21 cellular contexts compared by ENCODE assay signal in genomic region chr20:6388666-6389197, GRCh38.
DNase-seq lines count a peak whose midpoint lies in the region; ATAC-seq, FAIRE-seq and TF ChIP-seq lines count a peak whose summit lies in the region.
"Had no signal": no experiment of that assay in that cellular context is flagged by ENCODE, and none has a peak within 500 bp of the region (broad histone marks: within the 10 kb centered on the region; RNA-seq: fewer than 3 reads in every experiment).

No MANE protein-coding gene starts in this region.

- no peaks in the 10 kb centered on the region for H3K9me3 ChIP-seq in HepG2 (ENCODE audit: low read length)
- no peaks in the 10 kb centered on the region for H3K9me3 ChIP-seq in right lobe of liver
- H3K9me3 ChIP-seq: MG63 had no signal

- TF ChIP-seq EP300 in HepG2 (IDR thresholded peaks at IDR 0.05; ENCODE audit: low read depth in 2 of 2, low read length in 2 of 2), result no peak
- no peak for TF ChIP-seq EP300 in HepG2 (CRISPR knock-in tag; IDR thresholded peaks at IDR 0.05; ENCODE audit: borderline replicate concordance)

- in situ Hi-C loops in HepG2 (cut with HindIII; ENCODE audit: extremely low pct_ligation_motif_present, low pct_unique_long_range_greater_than_20kb), result no loop called here

- H3K27me3 ChIP-seq in HepG2 (ENCODE audit: control insufficient read depth in 1 of 2, insufficient read depth in 2 of 2, low read length in 2 of 2), result no peaks in the 10 kb centered on the region
- H3K27me3 ChIP-seq in right lobe of liver, result no peaks in the 10 kb centered on the region
- H3K27me3 ChIP-seq: MG63 had no signal

- no peaks in the 10 kb centered on the region for H4K20me1 ChIP-seq in HepG2 (ENCODE audit: insufficient read depth, low read length)

- H3K27ac ChIP-seq in HepG2 (ENCODE audit: extremely low read length, insufficient read depth, low read length), result no peak overlapping the region
- no peak overlapping the region for H3K27ac ChIP-seq in right lobe of liver
- H3K27ac ChIP-seq: HL-60, KMS-11, PC-9 had no signal

- H3K4me3 ChIP-seq in HepG2 (replicated peaks in 1 of 3; ENCODE audit: insufficient read depth in 1 of 3, low read depth in 2 of 3, low read length in 3 of 3) (no peak overlapping the region), right lobe of liver (no peak overlapping the region)
- H3K4me3 ChIP-seq: MG63, PC-9 had no signal

- no peak overlapping the region for H2AFZ ChIP-seq in HepG2 (ENCODE audit: low read length)
- H2AFZ ChIP-seq: PC-9 had no signal

- no peak for ATAC-seq in HepG2
- no peak for ATAC-seq in right lobe of liver
- no peak for ATAC-seq in GM18873 (IDR thresholded peaks at IDR 0.05; ENCODE audit: low FRiP score, unreplicated experiment)

- CTCF ChIA-PET in HepG2 (lab: Yijun Ruan, JAX; ENCODE audit: low intra/inter-chr PET ratio, low total read pairs), result no interaction called here

- intact Hi-C loops in HepG2 (cut with micrococcal nuclease; ENCODE audit: unreplicated experiment) (no loop called here), right lobe of liver (cut with DNase I) (no loop called here)

- BruUV-seq in HepG2 (replicated peaks; lab: Mats Ljungman, UMichigan), result no TSS peak

- H3K36me3 ChIP-seq in HepG2 (replicated peaks in 1 of 2; ENCODE audit: control insufficient read depth in 1 of 2, insufficient read depth in 2 of 2, low read length in 2 of 2) (no peaks in the 10 kb centered on the region), right lobe of liver (no peaks in the 10 kb centered on the region)
- H3K36me3 ChIP-seq: MG63 had no signal

- no peak overlapping the region for H3K9ac ChIP-seq in HepG2 (ENCODE audit: insufficient read depth, low read depth, low read length)
- H3K9ac ChIP-seq: KMS-11 had no signal

- FAIRE-seq in HepG2 (lab: Jason Lieb, UNC) (no peak), HTR-8/SVneo (lab: Jason Lieb, UNC) (no peak)
- FAIRE-seq: GM12892 had no signal

- WGBS in HepG2 (ENCODE audit: low lambda C conversion rate), result 3% methylated on average over 4 of the region's 4 CpGs
- WGBS in right lobe of liver (ENCODE audit: insufficient coverage, low coverage, low lambda C conversion rate, missing lambda C conversion rate), result 37% methylated on average over 4 of the region's 4 CpGs

- no peak for DNase-seq in HepG2 (ENCODE audit: low spot score)
- DNase-seq in right lobe of liver, result no peak
- peak; percentile 63 for DNase-seq in RPMI7951 (ENCODE audit: low read depth)
- DNase-seq in fibroblast of gingiva (ENCODE audit: low read depth), result peak; percentile 5
- DNase-seq in activated effector memory CD4-positive, alpha-beta T cell treated with anti-CD3 and anti-CD28 coated beads, Interleukin-2, amount 50 U/mL, for 16 hours, result no peak
- no peak for DNase-seq in activated CD8-positive, alpha-beta memory T cell treated with anti-CD3 and anti-CD28 coated beads, Interleukin-2, amount 50 U/mL, for 4 hours
- no peak for DNase-seq in HTR-8/SVneo (ENCODE audit: insufficient read length, low spot score)
- DNase-seq: AML-193, Calu3, DMS79 treated with DMSO at 0.1 percent for 48 hours, GDM1, GOT3, MG63, NCI-H1092 treated with DMSO at 0.1 percent for 48 hours, NCI-H2171 treated with DMSO at 0.1 percent for 48 hours, NCI-H524 treated with DMSO at 0.1 percent for 48 hours, PC-9 had no signal

- POLR2A ChIA-PET in HepG2 (lab: Yijun Ruan, JAX), result no interaction called here

- H3K4me1 ChIP-seq in HepG2 (ENCODE audit: insufficient read depth, low read length), result no peaks in the 10 kb centered on the region
- no peaks in the 10 kb centered on the region for H3K4me1 ChIP-seq in right lobe of liver

- H3K4me2 ChIP-seq in HepG2 (ENCODE audit: low read depth, low read length), result no peak overlapping the region
- H3K4me2 ChIP-seq: KMS-11, PC-9 had no signal

- TF ChIP-seq CTCF in HepG2 (CRISPR knock-in tag; IDR thresholded peaks at IDR 0.05) (no peak), right lobe of liver (IDR thresholded peaks at IDR 0.05) (no peak)

- no peak for TF ChIP-seq POLR2A in HepG2 (IDR thresholded peaks at IDR 0.05; ENCODE audit: insufficient read depth in 1 of 2, low read depth in 2 of 2, low read length in 2 of 2)
- TF ChIP-seq POLR2A in right lobe of liver (IDR thresholded peaks at IDR 0.05), result no peak

- TF ChIP-seq RAD21 in HepG2 (CRISPR knock-in tag; IDR thresholded peaks at IDR 0.05), result no peak

- H3K79me2 ChIP-seq in HepG2 (ENCODE audit: insufficient read depth, low read length), result no peaks in the 10 kb centered on the region

TF ChIP-seq in HepG2, 621 proteins besides CTCF, POLR2A, EP300 and RAD21:
- TF ChIP-seq NFE2 (CRISPR knock-in tag; IDR thresholded peaks at IDR 0.05) (no peak), MAFF (IDR thresholded peaks at IDR 0.05; ENCODE audit: low read depth, low read length) (peak; percentile 88), MAFK (conservative IDR thresholded peaks at IDR 0.05 in 1 of 2, IDR thresholded peaks at IDR 0.05 in 1 of 2; ENCODE audit: low read length in 2 of 2) (peak; percentile 86 to 94)
TF ChIP-seq in HepG2: peak in this region for 2.

Comparison
In these comparisons a context has a peak if more than half of its experiments do, and no peak if none do; other contexts are left out.
1. DNase-seq: peak in RPMI7951 (single experiment) and fibroblast of gingiva (single experiment); none in HepG2 (single experiment), right lobe of liver (0 of 3), activated effector memory CD4-positive, alpha-beta T cell treated with anti-CD3 and anti-CD28 coated beads, Interleukin-2, amount 50 U/mL, for 16 hours (single experiment), activated CD8-positive, alpha-beta memory T cell treated with anti-CD3 and anti-CD28 coated beads, Interleukin-2, amount 50 U/mL, for 4 hours (single experiment) and HTR-8/SVneo (single experiment).